ENCODE assay signal across 24 cellular contexts in the genomic region with DNA sequence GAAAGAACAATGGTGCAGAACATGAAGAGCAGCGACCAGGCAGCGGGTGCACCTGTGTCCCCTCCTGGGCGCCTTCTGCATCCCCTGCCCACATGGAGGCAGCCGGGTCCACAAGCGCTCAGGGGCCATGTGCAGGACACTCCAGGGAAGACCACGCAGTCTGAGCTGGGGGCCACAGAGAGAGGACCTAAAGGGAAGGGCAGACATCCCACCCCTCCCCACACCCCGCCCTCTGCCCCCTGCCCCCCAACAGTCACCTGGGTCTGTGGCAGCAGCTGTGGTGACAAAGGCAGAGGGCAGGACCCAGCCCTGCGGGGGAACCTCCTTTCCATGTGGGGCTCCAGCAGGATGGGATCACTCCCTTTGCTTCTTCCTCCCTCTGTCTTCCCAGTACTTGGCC.
"Had no signal": no experiment of that assay in that cellular context is flagged by ENCODE, and none has a peak within 500 bp of the region (broad histone marks: within the 10 kb centered on the region; RNA-seq: fewer than 3 reads in every experiment).

No MANE protein-coding gene starts in this region.

- H3K27me3 ChIP-seq: SJSA1 had no signal

- H3K9me3 ChIP-seq: SJSA1 had no signal

- ATAC-seq: K562 had no signal

- H3K36me3 ChIP-seq: SJSA1 had no signal

- H3K4me2 ChIP-seq: KMS-11 had no signal

- H3K9ac ChIP-seq: KMS-11 had no signal

- H3K27ac ChIP-seq: HL-60, KMS-11, SJSA1, SK-N-MC had no signal

- H3K4me1 ChIP-seq: SJSA1 had no signal

- DNase-seq: Kasumi-1, MM.1S, MV-4-11, NCI-H1048, NCI-H1105, NCI-H1417, NCI-H1436 treated with DMSO at 0.1 percent for 48 hours, NCI-H1694, NCI-H187 treated with DMSO at 0.1 percent for 48 hours, NCI-H2029 treated with DMSO at 0.1 percent for 48 hours, NCI-H2171 treated with DMSO at 0.1 percent for 48 hours, NCI-H345, NCI-H446 treated with DMSO at 0.1 percent for 48 hours, NCI-H510A treated with DMSO at 0.1 percent for 48 hours, NCI-H526, NCI-H748 treated with DMSO at 0.1 percent for 48 hours, Right ventricle myocardium superior, RPMI8226, SIG-M5 had no signal

- H3K4me3 ChIP-seq: K562, SJSA1, SK-N-MC had no signal
